8 cellular contexts compared by ENCODE assay signal in the genomic region with DNA sequence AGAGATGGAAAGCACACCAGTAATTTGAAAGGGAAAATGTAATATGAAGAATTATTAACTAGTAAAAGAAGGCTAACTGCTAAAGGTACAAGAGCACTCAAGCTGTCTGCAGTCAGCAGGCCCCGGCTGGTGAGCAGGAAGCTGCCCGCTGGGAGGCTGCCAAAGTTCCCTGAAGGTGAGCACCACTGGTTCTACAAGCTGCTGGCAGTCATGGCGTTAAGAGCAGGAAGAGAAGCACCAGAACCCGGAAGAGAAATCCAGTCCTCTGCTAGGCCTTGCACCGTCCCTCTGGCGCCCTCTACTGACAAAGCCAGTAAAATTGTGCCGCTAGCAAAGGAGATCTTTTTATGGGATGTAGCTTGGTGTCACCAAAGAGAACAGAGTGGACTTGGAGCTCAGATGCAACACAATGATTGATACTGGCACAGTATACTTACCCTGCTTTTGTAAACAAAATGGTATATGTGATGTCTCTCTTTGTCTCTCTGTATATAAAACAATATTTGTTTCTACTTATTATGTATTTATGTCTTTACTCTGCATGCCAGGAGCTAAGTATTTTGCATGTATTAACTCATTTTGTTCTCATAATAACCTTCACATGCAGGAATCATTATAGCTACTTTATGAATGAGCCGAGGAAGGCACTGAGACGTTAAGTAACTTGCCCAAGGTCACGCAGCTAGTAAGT. TPM values are rescaled to one million over a fixed set of nuclear protein-coding genes. Genes with fewer than 3 reads are reported as not detected.
DNase-seq lines count a peak whose midpoint lies in the region; ATAC-seq and TF ChIP-seq lines count a peak whose summit lies in the region.

No MANE protein-coding gene starts in this region.

- H3K27me3 ChIP-seq in adrenal gland, result no peaks in the 10 kb centered on the region

- 15 to 19% (median 16%) methylated on average over 10 of the region's 10 CpGs for WGBS in adrenal gland, 4 donors

- ATAC-seq in HG02763 (IDR thresholded peaks at IDR 0.05; ENCODE audit: unreplicated experiment) (peak; percentile 44), left ventricle myocardium superior (peak; percentile 88), HG03025 (IDR thresholded peaks at IDR 0.05; ENCODE audit: low FRiP score, unreplicated experiment) (no peak)

- intact Hi-C loops in adrenal gland (cut with DNase I) (loop anchor here in 1 of 2 donors (5.0 kb wide), 1 partner anchor 50 kb away; a partner anchor contains a TSS), left ventricle myocardium superior (cut with micrococcal nuclease) (loop anchor here (2.0 kb wide), 1 partner anchor 49 kb away; a partner anchor contains a TSS)

- peak overlapping the region in 1 of 4 donors; percentile 27 for H3K4me3 ChIP-seq in adrenal gland
- no peak overlapping the region for H3K4me3 ChIP-seq in retinal pigment epithelial cell (ENCODE audit: low read length)

- TF ChIP-seq CTCF in GM12874 (IDR thresholded peaks at IDR 0.05; ENCODE audit: insufficient read depth, low read depth, low read length), result peak; percentile 89
- peak; percentile 84 to 92 (median 88) for TF ChIP-seq CTCF in adrenal gland (IDR thresholded peaks at IDR 0.05)
- TF ChIP-seq CTCF in retinal pigment epithelial cell (conservative IDR thresholded peaks at IDR 0.05; ENCODE audit: low read depth, low read length), result peak; percentile 81

- H3K4me1 ChIP-seq in adrenal gland (replicated peaks in 1 of 2), result peaks cover 8 to 37% of the 10 kb centered on the region in 2 donors

- peak; percentile 77 for DNase-seq in NCI-H146 (lab: John Stamatoyannopoulos, UW)
- DNase-seq in SW480 (ENCODE audit: low spot score), result peak; percentile 89
- peak; percentile 86 to 96 (median 93) for DNase-seq in adrenal gland
- DNase-seq in left ventricle myocardium superior, result peak; percentile 82
- peak; percentile 44 for DNase-seq in retinal pigment epithelial cell (ENCODE audit: low read depth)

- peak overlapping the region in 2 of 5 donors; percentile 11 to 59 for H3K27ac ChIP-seq in adrenal gland

- no peak for TF ChIP-seq POLR2A in adrenal gland (IDR thresholded peaks at IDR 0.05)

- H3K9me3 ChIP-seq in adrenal gland (replicated peaks in 1 of 3), result no peaks in the 10 kb centered on the region

- H3K36me3 ChIP-seq in adrenal gland (replicated peaks in 1 of 2), result no peaks in the 10 kb centered on the region

RNA-seq across cellular contexts. Expression of a gene that starts 28.1 kb away (rescaled TPM):
- total RNA-seq in adrenal gland, result 10 to 100 TPM in 7 of 8 donors, 1 to 10 TPM in 1; 9.1 to 55.8 (median 20.8) TPM
- polyA plus RNA-seq in adrenal gland, result 10 to 100 TPM in 2 of 3 donors, 1 to 10 TPM in 1; 8.2 to 20.6 (median 11.4) TPM
- total RNA-seq in left ventricle myocardium superior, result 2.7 TPM

RNA-seq across cellular contexts. Expression of a gene that starts 49.3 kb away (rescaled TPM):
- total RNA-seq in adrenal gland (10 to 100 TPM in 1 of 8 donors, 1 to 10 TPM in 7; 3.3 to 12.8 (median 5.3) TPM), left ventricle myocardium superior (6.4 TPM)
- 1 to 10 TPM; 2.5 to 4.7 (median 2.5) TPM for polyA plus RNA-seq in adrenal gland
